ENCODE assay signal across 1 cellular context in genomic region chr21:42815217-42815616, GRCh38.
TF ChIP-seq lines count a peak whose summit lies in the region.

No MANE protein-coding gene starts in this region.

TF ChIP-seq in HCT116, 20 proteins besides CTCF, POLR2A, EP300 and RAD21 (continued from another document):
- TF ChIP-seq REST (IDR thresholded peaks at IDR 0.05; ENCODE audit: low read depth) (no peak), ZNF274 (IDR thresholded peaks at IDR 0.05; ENCODE audit: low read depth, low read length) (no peak), SIN3A (IDR thresholded peaks at IDR 0.05; ENCODE audit: low read depth) (no peak), SP1 (IDR thresholded peaks at IDR 0.05; ENCODE audit: low read depth) (no peak), CBX3 (IDR thresholded peaks at IDR 0.05; ENCODE audit: low read depth) (no peak), POLR2AphosphoS5 (IDR thresholded peaks at IDR 0.05; ENCODE audit: low read depth, low read length) (no peak)
